1 cellular context compared by ENCODE assay signal in the genomic region with DNA sequence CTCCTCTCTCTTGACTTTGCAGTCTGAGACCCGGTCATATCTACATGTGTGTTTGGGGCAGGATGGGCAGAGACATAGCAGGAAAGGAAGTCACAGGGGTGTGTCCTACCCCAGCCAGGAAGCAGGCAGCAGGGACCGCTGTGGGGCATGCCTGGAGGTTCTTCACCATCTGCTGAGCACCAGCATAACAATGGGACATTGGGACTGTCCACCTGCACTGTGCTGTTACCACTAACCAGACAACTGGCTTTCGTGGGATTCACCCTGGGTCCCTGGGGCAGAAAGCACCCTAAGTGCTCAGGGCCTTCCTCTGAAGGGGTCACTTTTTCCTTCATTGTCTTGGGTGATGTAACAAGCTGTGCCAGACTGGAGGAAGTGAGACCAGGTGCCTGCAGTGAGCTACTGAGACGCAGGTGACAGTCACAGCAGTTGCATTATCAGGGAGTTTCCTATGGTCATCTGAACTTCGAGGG.
TF ChIP-seq lines count a peak whose summit lies in the region.

No MANE protein-coding gene starts in this region.

TF ChIP-seq in SK-N-SH, 30 proteins besides CTCF, POLR2A, EP300 and RAD21 (continued from another document):
- TF ChIP-seq, protein P1, sequence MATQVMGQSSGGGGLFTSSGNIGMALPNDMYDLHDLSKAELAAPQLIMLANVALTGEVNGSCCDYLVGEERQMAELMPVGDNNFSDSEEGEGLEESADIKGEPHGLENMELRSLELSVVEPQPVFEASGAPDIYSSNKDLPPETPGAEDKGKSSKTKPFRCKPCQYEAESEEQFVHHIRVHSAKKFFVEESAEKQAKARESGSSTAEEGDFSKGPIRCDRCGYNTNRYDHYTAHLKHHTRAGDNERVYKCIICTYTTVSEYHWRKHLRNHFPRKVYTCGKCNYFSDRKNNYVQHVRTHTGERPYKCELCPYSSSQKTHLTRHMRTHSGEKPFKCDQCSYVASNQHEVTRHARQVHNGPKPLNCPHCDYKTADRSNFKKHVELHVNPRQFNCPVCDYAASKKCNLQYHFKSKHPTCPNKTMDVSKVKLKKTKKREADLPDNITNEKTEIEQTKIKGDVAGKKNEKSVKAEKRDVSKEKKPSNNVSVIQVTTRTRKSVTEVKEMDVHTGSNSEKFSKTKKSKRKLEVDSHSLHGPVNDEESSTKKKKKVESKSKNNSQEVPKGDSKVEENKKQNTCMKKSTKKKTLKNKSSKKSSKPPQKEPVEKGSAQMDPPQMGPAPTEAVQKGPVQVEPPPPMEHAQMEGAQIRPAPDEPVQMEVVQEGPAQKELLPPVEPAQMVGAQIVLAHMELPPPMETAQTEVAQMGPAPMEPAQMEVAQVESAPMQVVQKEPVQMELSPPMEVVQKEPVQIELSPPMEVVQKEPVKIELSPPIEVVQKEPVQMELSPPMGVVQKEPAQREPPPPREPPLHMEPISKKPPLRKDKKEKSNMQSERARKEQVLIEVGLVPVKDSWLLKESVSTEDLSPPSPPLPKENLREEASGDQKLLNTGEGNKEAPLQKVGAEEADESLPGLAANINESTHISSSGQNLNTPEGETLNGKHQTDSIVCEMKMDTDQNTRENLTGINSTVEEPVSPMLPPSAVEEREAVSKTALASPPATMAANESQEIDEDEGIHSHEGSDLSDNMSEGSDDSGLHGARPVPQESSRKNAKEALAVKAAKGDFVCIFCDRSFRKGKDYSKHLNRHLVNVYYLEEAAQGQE (IDR thresholded peaks at IDR 0.05; ENCODE audit: low read depth, low read length) = no peak
- TF ChIP-seq, protein P2, sequence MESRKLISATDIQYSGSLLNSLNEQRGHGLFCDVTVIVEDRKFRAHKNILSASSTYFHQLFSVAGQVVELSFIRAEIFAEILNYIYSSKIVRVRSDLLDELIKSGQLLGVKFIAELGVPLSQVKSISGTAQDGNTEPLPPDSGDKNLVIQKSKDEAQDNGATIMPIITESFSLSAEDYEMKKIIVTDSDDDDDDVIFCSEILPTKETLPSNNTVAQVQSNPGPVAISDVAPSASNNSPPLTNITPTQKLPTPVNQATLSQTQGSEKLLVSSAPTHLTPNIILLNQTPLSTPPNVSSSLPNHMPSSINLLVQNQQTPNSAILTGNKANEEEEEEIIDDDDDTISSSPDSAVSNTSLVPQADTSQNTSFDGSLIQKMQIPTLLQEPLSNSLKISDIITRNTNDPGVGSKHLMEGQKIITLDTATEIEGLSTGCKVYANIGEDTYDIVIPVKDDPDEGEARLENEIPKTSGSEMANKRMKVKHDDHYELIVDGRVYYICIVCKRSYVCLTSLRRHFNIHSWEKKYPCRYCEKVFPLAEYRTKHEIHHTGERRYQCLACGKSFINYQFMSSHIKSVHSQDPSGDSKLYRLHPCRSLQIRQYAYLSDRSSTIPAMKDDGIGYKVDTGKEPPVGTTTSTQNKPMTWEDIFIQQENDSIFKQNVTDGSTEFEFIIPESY (IDR thresholded peaks at IDR 0.05; ENCODE audit: borderline replicate concordance, low read depth) = no peak
- no peak for TF ChIP-seq CHD2 (IDR thresholded peaks at IDR 0.05; ENCODE audit: low read length, partially characterized antibody)
- TF ChIP-seq ELF1 (IDR thresholded peaks at IDR 0.05) = no peak
- TF ChIP-seq GATA2 (CRISPR knock-in tag; IDR thresholded peaks at IDR 0.05) = no peak
- no peak for TF ChIP-seq TEAD4 (IDR thresholded peaks at IDR 0.05; ENCODE audit: borderline replicate concordance, insufficient read depth)
